ENCODE assay signal across 20 cellular contexts in genomic region chr19:48477696-48478338, GRCh38. TPM values are rescaled to one million over a fixed set of nuclear protein-coding genes. Genes with fewer than 3 reads are reported as not detected.
DNase-seq lines count a peak whose midpoint lies in the region; ATAC-seq and TF ChIP-seq lines count a peak whose summit lies in the region.
"Had no signal": no experiment of that assay in that cellular context is flagged by ENCODE, and none has a peak within 500 bp of the region (broad histone marks: within the 10 kb centered on the region; RNA-seq: fewer than 3 reads in every experiment).

No MANE protein-coding gene starts in this region.

- no peak overlapping the region for H3K14ac ChIP-seq in neuronal stem cell (ENCODE audit: low read length)

- peaks cover 21% of the 10 kb centered on the region for H3K27me3 Mint-ChIP-seq in glutamatergic neuron (ENCODE audit: unreplicated experiment)
- H3K27me3 Mint-ChIP-seq: B cell had no signal

- no peak overlapping the region for H3K27ac Mint-ChIP-seq in glutamatergic neuron (ENCODE audit: unreplicated experiment)
- H3K27ac Mint-ChIP-seq: B cell; CD8-positive, alpha-beta T cell; HFFc6 had no signal

- no peaks in the 10 kb centered on the region for H3K9me2 ChIP-seq in SK-N-SH

- H3K4me2 ChIP-seq in SK-N-SH (no peak overlapping the region), neuronal stem cell (ENCODE audit: insufficient read depth, low read length, poor library complexity, severe bottlenecking) (no peak overlapping the region)
- H3K4me2 ChIP-seq: BLaER1 treated with 17β-estradiol and CSF1 and Interleukin-3, amounts not matched to agents 10 nM and 100 nM had no signal

- no peak overlapping the region for H3K18ac ChIP-seq in neuronal stem cell (ENCODE audit: low read length)

- H3K27ac ChIP-seq in SK-N-SH (ENCODE audit: low read depth in 2 of 2, low read length in 1 of 2) (no peak overlapping the region), neuronal stem cell (replicated peaks; ENCODE audit: low read length) (no peak overlapping the region)
- H3K27ac ChIP-seq: BLaER1 treated with 17β-estradiol and CSF1 and Interleukin-3, amounts not matched to agents 10 nM and 100 nM had no signal

- no peak overlapping the region for H4K91ac ChIP-seq in neuronal stem cell (ENCODE audit: low read depth, low read length, poor library complexity)

- peaks cover 5% of the 10 kb centered on the region for H3K36me3 Mint-ChIP-seq in glutamatergic neuron (ENCODE audit: unreplicated experiment)

- H2AK5ac ChIP-seq in neuronal stem cell (ENCODE audit: low read depth, low read length), result no peak overlapping the region

- no peak overlapping the region for H2BK5ac ChIP-seq in neuronal stem cell (ENCODE audit: low read length)

- WGBS in SK-N-SH (ENCODE audit: low lambda C conversion rate), result 95% methylated on average over 16 of the region's 22 CpGs
- no CpG with 5 or more reads among the region's 22 CpGs for WGBS in neuronal stem cell (ENCODE audit: extremely low coverage in 2 of 2, insufficient read length in 2 of 2, insufficient replicate concordance in 1 of 2), 2 donors

- H3K4me3 ChIP-seq in SK-N-SH (ENCODE audit: low read depth in 2 of 2, low read length in 1 of 2), result no peak overlapping the region
- no peak overlapping the region for H3K4me3 ChIP-seq in neuronal stem cell (ENCODE audit: low read length in 2 of 2)
- H3K4me3 ChIP-seq: BLaER1 treated with 17β-estradiol and CSF1 and Interleukin-3, amounts not matched to agents 10 nM and 100 nM; GM12878 had no signal

- no peak overlapping the region for H2BK15ac ChIP-seq in neuronal stem cell (ENCODE audit: low read length)

- no peaks in the 10 kb centered on the region for H3K9me3 ChIP-seq in SK-N-SH
- no peaks in the 10 kb centered on the region for H3K9me3 ChIP-seq in neuronal stem cell (replicated peaks in 1 of 2; ENCODE audit: control insufficient read depth in 2 of 2, insufficient read depth in 1 of 2, low read depth in 1 of 2, low read length in 2 of 2)
- H3K9me3 ChIP-seq: BLaER1 treated with 17β-estradiol and CSF1 and Interleukin-3, amounts not matched to agents 10 nM and 100 nM had no signal

- H2BK120ac ChIP-seq in neuronal stem cell (ENCODE audit: low read depth, low read length), result no peak overlapping the region

- no peak for TF ChIP-seq CTCF in SK-N-SH (IDR thresholded peaks at IDR 0.05)
- TF ChIP-seq CTCF in glutamatergic neuron (IDR thresholded peaks at IDR 0.05; ENCODE audit: partially characterized antibody, unreplicated experiment), result no peak

- TF ChIP-seq EP300 in SK-N-SH (IDR thresholded peaks at IDR 0.05; ENCODE audit: borderline replicate concordance in 1 of 2, low read depth in 1 of 2, low read length in 1 of 2), result no peak

- no peak overlapping the region for H3K4ac ChIP-seq in neuronal stem cell (ENCODE audit: low read length)

- H3K4me1 Mint-ChIP-seq in glutamatergic neuron (ENCODE audit: low read depth, unreplicated experiment), result peaks cover 19% of the 10 kb centered on the region

- no peak overlapping the region for H2AFZ ChIP-seq in SK-N-SH (ENCODE audit: low read depth)
- H2AFZ ChIP-seq in neuronal stem cell (ENCODE audit: low read length), result no peak overlapping the region

- H3K4me3 Mint-ChIP-seq in glutamatergic neuron (ENCODE audit: unreplicated experiment), result no peak overlapping the region
- H3K4me3 Mint-ChIP-seq: B cell; CD8-positive, alpha-beta T cell; HFFc6 had no signal

- H3K23ac ChIP-seq in neuronal stem cell (ENCODE audit: low read depth, low read length, poor library complexity), result no peak overlapping the region

- H4K8ac ChIP-seq in neuronal stem cell (ENCODE audit: low read depth, low read length), result no peak overlapping the region

- H4K20me1 ChIP-seq in SK-N-SH (ENCODE audit: insufficient read depth), result peaks cover 20% of the 10 kb centered on the region

- POLR2A ChIA-PET in SK-N-SH (lab: Yijun Ruan, JAX), result no interaction called here

- TF ChIP-seq RAD21 in SK-N-SH (IDR thresholded peaks at IDR 0.05; ENCODE audit: low read length), result no peak

- peak; percentile 30 for DNase-seq in SK-N-SH
- DNase-seq in glutamatergic neuron, result peak; percentile 13
- no peak for DNase-seq in neuronal stem cell (ENCODE audit: low spot score)
- no peak for DNase-seq in Kasumi-1 (lab: John Stamatoyannopoulos, UW)
- DNase-seq in activated CD4-positive, CD25-positive, alpha-beta regulatory T cell (lab: John Stamatoyannopoulos, UW), result no peak
- no peak for DNase-seq in OCI-M1 (lab: John Stamatoyannopoulos, UW)
- DNase-seq: CD8-positive, alpha-beta T cell; DMS 273 treated with DMSO at 0.1 percent for 48 hours; DMS53; DND-41; EL; GOT3; H7; HFFc6 had no signal

- H3K79me1 ChIP-seq in neuronal stem cell (ENCODE audit: low read depth, low read length), result peaks cover 9% of the 10 kb centered on the region

- H3K4me1 ChIP-seq in SK-N-SH (ENCODE audit: control insufficient read depth in 1 of 2, insufficient read depth in 2 of 2, low read depth in 1 of 2, low read length in 1 of 2) (peaks cover 7 to 11% of the 10 kb centered on the region in 2 experiments; a peak in 3 of 4 replicates), neuronal stem cell (ENCODE audit: control insufficient read depth in 2 of 2, insufficient read depth in 1 of 2, low read depth in 1 of 2, low read length in 2 of 2) (no peaks in the 10 kb centered on the region)

- H3K36me3 ChIP-seq in SK-N-SH (replicated peaks in 1 of 2; ENCODE audit: control insufficient read depth in 1 of 2, insufficient read depth in 2 of 2, low read length in 1 of 2), result peaks cover 29 to 63% of the 10 kb centered on the region in 2 experiments
- H3K36me3 ChIP-seq in neuronal stem cell (replicated peaks in 1 of 2; ENCODE audit: control insufficient read depth in 2 of 2, insufficient read depth in 2 of 2, low read length in 2 of 2), result peaks cover 66 to 94% of the 10 kb centered on the region in 2 donors

- H3K9me3 Mint-ChIP-seq in glutamatergic neuron (ENCODE audit: unreplicated experiment), result peaks cover 26% of the 10 kb centered on the region
- H3K9me3 Mint-ChIP-seq: CD8-positive, alpha-beta T cell; HFFc6 had no signal

- H2BK12ac ChIP-seq in neuronal stem cell (ENCODE audit: low read length), result no peak overlapping the region

- H3K9ac ChIP-seq in SK-N-SH (no peak overlapping the region), neuronal stem cell (ENCODE audit: low read depth, low read length, poor library complexity) (peak overlapping the region; percentile 24)

- H3K79me2 ChIP-seq in SK-N-SH (ENCODE audit: insufficient read depth), result peaks cover 4% of the 10 kb centered on the region

- H3K27me3 ChIP-seq in SK-N-SH (ENCODE audit: insufficient read depth) (no peaks in the 10 kb centered on the region), neuronal stem cell (ENCODE audit: control insufficient read depth in 3 of 3, insufficient read depth in 3 of 3, low read depth in 1 of 3, low read length in 3 of 3) (no peaks in the 10 kb centered on the region)
- H3K27me3 ChIP-seq: BLaER1 treated with 17β-estradiol and CSF1 and Interleukin-3, amounts not matched to agents 10 nM and 100 nM had no signal

- H3F3A ChIP-seq in SK-N-SH (replicated peaks; ENCODE audit: insufficient read depth), result peaks cover 22% of the 10 kb centered on the region

- ATAC-seq in SK-N-SH treated with all-trans-retinoic acid at 6 μM for 48 hours, result no peak
- ATAC-seq: CD8-positive, alpha-beta T cell; GM12878; HCT116 had no signal

- CTCF ChIA-PET in SK-N-SH (lab: Yijun Ruan, JAX), result interaction anchor here (0.6 to 4.4 kb wide), 3 partner anchors 9 to 131 kb away, joined by 3 to 23 read pairs (median 5); no protein-coding TSS in a partner anchor

TF ChIP-seq in SK-N-SH, 30 proteins besides CTCF, POLR2A, EP300 and RAD21 (continues in another document):
- TF ChIP-seq USF2 (IDR thresholded peaks at IDR 0.05; ENCODE audit: borderline replicate concordance, low read depth, low read length) (no peak), RFX5 (IDR thresholded peaks at IDR 0.05; ENCODE audit: low read length) (no peak)

RNA-seq across cellular contexts. Expression of gene CYTH2, which starts 8.6 kb away (rescaled TPM):
- polyA plus RNA-seq in SK-N-SH (2012; rRNA removed), result 69.5 and 77.6 TPM in 2 replicates
- 42.6 and 43.6 TPM in 2 replicates for polyA plus RNA-seq in SK-N-SH (2012; cell fraction: cytosol; rRNA removed)
- polyA plus RNA-seq in SK-N-SH (2012; cell fraction: nucleus; rRNA removed), result 308 and 364 TPM in 2 replicates
- 233 TPM for total RNA-seq in glutamatergic neuron (ENCODE audit: unreplicated experiment)
- 67.8 TPM for polyA plus RNA-seq in neuronal stem cell (2013, experiment 1 of 2)
- 64.1 TPM for polyA plus RNA-seq in neuronal stem cell (2013, experiment 2 of 2)

RNA-seq across cellular contexts. Expression of gene KCNJ14, which starts 22.4 kb away (rescaled TPM):
- 1.1 and 1.2 TPM in 2 replicates for polyA plus RNA-seq in SK-N-SH (2012; rRNA removed)
- 0.54 and 0.93 TPM in 2 replicates for polyA plus RNA-seq in SK-N-SH (2012; cell fraction: cytosol; rRNA removed)
- 6.1 and 7.2 TPM in 2 replicates for polyA plus RNA-seq in SK-N-SH (2012; cell fraction: nucleus; rRNA removed)
- 1.0 TPM for total RNA-seq in glutamatergic neuron (ENCODE audit: unreplicated experiment)
- polyA plus RNA-seq in neuronal stem cell (2013, experiment 1 of 2), result 0.52 TPM
- polyA plus RNA-seq in neuronal stem cell (2013, experiment 2 of 2), result 0.69 TPM

RNA-seq across cellular contexts. Expression of gene GRWD1, which starts 32.0 kb away (rescaled TPM):
- 34.1 and 36.6 TPM in 2 replicates for polyA plus RNA-seq in SK-N-SH (2012; rRNA removed)
- 23.8 and 30.6 TPM in 2 replicates for polyA plus RNA-seq in SK-N-SH (2012; cell fraction: cytosol; rRNA removed)
- polyA plus RNA-seq in SK-N-SH (2012; cell fraction: nucleus; rRNA removed), result 29.1 and 29.6 TPM in 2 replicates
- 25.0 TPM for total RNA-seq in glutamatergic neuron (ENCODE audit: unreplicated experiment)
- 11.2 TPM for polyA plus RNA-seq in neuronal stem cell (2013, experiment 1 of 2)
- polyA plus RNA-seq in neuronal stem cell (2013, experiment 2 of 2), result 11.1 TPM

RNA-seq across cellular contexts. Expression of gene LMTK3, which starts 33.8 kb away (rescaled TPM):
- polyA plus RNA-seq in SK-N-SH (2012; rRNA removed), result 2.0 and 3.2 TPM in 2 replicates
- 1.0 and 2.3 TPM in 2 replicates for polyA plus RNA-seq in SK-N-SH (2012; cell fraction: cytosol; rRNA removed)
- polyA plus RNA-seq in SK-N-SH (2012; cell fraction: nucleus; rRNA removed), result 10.9 and 13.2 TPM in 2 replicates
- 36.3 TPM for total RNA-seq in glutamatergic neuron (ENCODE audit: unreplicated experiment)
- polyA plus RNA-seq in neuronal stem cell (2013, experiment 1 of 2), result 7.9 TPM
- polyA plus RNA-seq in neuronal stem cell (2013, experiment 2 of 2), result 7.5 TPM
- total RNA-seq: A172 had no signal

Comparison
In these comparisons a context has a peak if more than half of its experiments do, and no peak if none do; other contexts are left out.
1. DNase-seq: peak in SK-N-SH (single experiment) and glutamatergic neuron (single experiment); none in neuronal stem cell (single experiment), Kasumi-1 (0 of 2), activated CD4-positive, CD25-positive, alpha-beta regulatory T cell (0 of 4) and OCI-M1 (single experiment).